In genomic region chr21:34987673-34988072, GRCh38 we compare ENCODE assay signal across 14 cellular contexts.
DNase-seq lines count a peak whose midpoint lies in the region; ATAC-seq and TF ChIP-seq lines count a peak whose summit lies in the region.
"Had no signal": no experiment of that assay in that cellular context is flagged by ENCODE, and none has a peak within 500 bp of the region (broad histone marks: within the 10 kb centered on the region; RNA-seq: fewer than 3 reads in every experiment).

No MANE protein-coding gene starts in this region.

- H3K36me3 ChIP-seq in lower lobe of right lung = no peaks in the 10 kb centered on the region
- no peaks in the 10 kb centered on the region for H3K36me3 ChIP-seq in vagina
- H3K36me3 ChIP-seq in psoas muscle (ENCODE audit: insufficient read depth in 1 of 2, low read depth in 1 of 2) = peaks cover 0 to 38% of the 10 kb centered on the region in 2 donors

- peaks cover 30% of the 10 kb centered on the region for H3K4me1 Mint-ChIP-seq in stimulated activated naive CD8-positive, alpha-beta T cell treated with anti-CD3 and anti-CD28 coated beads, Interleukin-15, Interleukin-2, amounts not matched to agents 100 ng/mL and 50 ng/mL, for 24 hours (ENCODE audit: low read depth)
- H3K4me1 Mint-ChIP-seq in activated B cell treated with CpG ODN at 0.5 μM for 24 hours = peaks cover 71% of the 10 kb centered on the region

- H3K9me3 ChIP-seq in lower lobe of right lung = no peaks in the 10 kb centered on the region
- no peaks in the 10 kb centered on the region for H3K9me3 ChIP-seq in vagina
- H3K9me3 ChIP-seq in psoas muscle = no peaks in the 10 kb centered on the region

- no peak for DNase-seq in stimulated activated naive CD8-positive, alpha-beta T cell treated with anti-CD3 and anti-CD28 coated beads, Interleukin-15, Interleukin-2, amounts not matched to agents 100 U/mL and 50 U/mL, for 24 hours
- DNase-seq in activated B cell treated with CpG ODN at 0.5 μM for 24 hours (no peak), lower lobe of right lung (no peak), vagina (ENCODE audit: extremely low spot score in 2 of 2) (no peak), psoas muscle (no peak), substantia nigra (lab: John Stamatoyannopoulos, UW) (no peak)
- DNase-seq: AML-193, GDM1, left cardiac atrium, NCI-H1092, NCI-H524, Right ventricle myocardium superior had no signal

- peaks cover 7% of the 10 kb centered on the region for H3K36me3 Mint-ChIP-seq in stimulated activated naive CD8-positive, alpha-beta T cell treated with anti-CD3 and anti-CD28 coated beads, Interleukin-15, Interleukin-2, amounts not matched to agents 100 ng/mL and 50 ng/mL, for 24 hours (ENCODE audit: low read depth)
- peaks cover 23% of the 10 kb centered on the region for H3K36me3 Mint-ChIP-seq in activated B cell treated with CpG ODN at 0.5 μM for 24 hours (ENCODE audit: low read depth)

- no peaks in the 10 kb centered on the region for H3K27me3 Mint-ChIP-seq in stimulated activated naive CD8-positive, alpha-beta T cell treated with anti-CD3 and anti-CD28 coated beads, Interleukin-15, Interleukin-2, amounts not matched to agents 100 ng/mL and 50 ng/mL, for 24 hours
- H3K27me3 Mint-ChIP-seq in activated B cell treated with CpG ODN at 0.5 μM for 24 hours = no peaks in the 10 kb centered on the region

- POLR2A ChIA-PET in activated B cell treated with CpG ODN at 0.5 μM for 24 hours (lab: Charles Lee) = interaction anchor here (1.0 to 2.4 kb wide), 5 partner anchors 14 to 123 kb away, joined by 3 to 7 read pairs (median 4); no protein-coding TSS in a partner anchor

- TF ChIP-seq CTCF in activated B cell treated with CpG ODN at 0.5 μM for 24 hours (IDR thresholded peaks at IDR 0.05) (no peak), lower lobe of right lung (IDR thresholded peaks at IDR 0.05) (no peak), vagina (IDR thresholded peaks at IDR 0.05) (no peak), psoas muscle (IDR thresholded peaks at IDR 0.05) (no peak)

- TF ChIP-seq POLR2A in vagina (IDR thresholded peaks at IDR 0.05) = no peak

- 46 to 55% (median 52%) methylated on average over 3 of the region's 3 CpGs for WGBS in psoas muscle, 3 donors

- H3K4me3 Mint-ChIP-seq in stimulated activated naive CD8-positive, alpha-beta T cell treated with anti-CD3 and anti-CD28 coated beads, Interleukin-15, Interleukin-2, amounts not matched to agents 100 ng/mL and 50 ng/mL, for 24 hours = peak overlapping the region; percentile 79
- peak overlapping the region; percentile 69 for H3K4me3 Mint-ChIP-seq in activated B cell treated with CpG ODN at 0.5 μM for 24 hours

- CTCF ChIA-PET in activated B cell treated with CpG ODN at 0.5 μM for 24 hours (lab: Charles Lee) = no interaction called here

- H3K4me1 ChIP-seq in lower lobe of right lung (peaks cover 27% of the 10 kb centered on the region), vagina (peaks cover 3% of the 10 kb centered on the region), psoas muscle (peaks cover 3% of the 10 kb centered on the region)

- H3K9me3 Mint-ChIP-seq in stimulated activated naive CD8-positive, alpha-beta T cell treated with anti-CD3 and anti-CD28 coated beads, Interleukin-15, Interleukin-2, amounts not matched to agents 100 ng/mL and 50 ng/mL, for 24 hours = no peaks in the 10 kb centered on the region
- no peaks in the 10 kb centered on the region for H3K9me3 Mint-ChIP-seq in activated B cell treated with CpG ODN at 0.5 μM for 24 hours

- no peaks in the 10 kb centered on the region for H3K27me3 ChIP-seq in lower lobe of right lung (ENCODE audit: low read depth)
- no peaks in the 10 kb centered on the region for H3K27me3 ChIP-seq in vagina
- no peaks in the 10 kb centered on the region for H3K27me3 ChIP-seq in psoas muscle (ENCODE audit: insufficient read depth in 3 of 3, low read length in 2 of 3)

- H3K27ac ChIP-seq in lower lobe of right lung = peak overlapping the region; percentile 18
- peak overlapping the region; percentile 33 for H3K27ac ChIP-seq in vagina
- H3K27ac ChIP-seq in psoas muscle = no peak overlapping the region
- no peak overlapping the region for H3K27ac ChIP-seq in substantia nigra (ENCODE audit: low read depth, low read length, poor library complexity, severe bottlenecking)

- H3K27ac Mint-ChIP-seq in stimulated activated naive CD8-positive, alpha-beta T cell treated with anti-CD3 and anti-CD28 coated beads, Interleukin-15, Interleukin-2, amounts not matched to agents 100 ng/mL and 50 ng/mL, for 24 hours = peak overlapping the region; percentile 97
- H3K27ac Mint-ChIP-seq in activated B cell treated with CpG ODN at 0.5 μM for 24 hours = peak overlapping the region; percentile 78

- intact Hi-C loops in activated B cell treated with CpG ODN at 0.5 μM for 24 hours (cut with micrococcal nuclease) (loop anchor here (1.0 to 5.0 kb wide), 6 partner anchors 13 to 240 kb away; partner anchors contain the start of gene RUNX1), lower lobe of right lung (cut with DNase I) (no loop called here), vagina (cut with DNase I) (no loop called here), psoas muscle (cut with DNase I) (no loop called here)

- H3K4me3 ChIP-seq in lower lobe of right lung (no peak overlapping the region), vagina (no peak overlapping the region), psoas muscle (no peak overlapping the region)

- no peak for ATAC-seq in stimulated activated naive CD8-positive, alpha-beta T cell treated with anti-CD3 and anti-CD28 coated beads, Interleukin-15, Interleukin-2, amounts not matched to agents 100 U/mL and 50 U/mL, for 24 hours
- ATAC-seq in activated B cell treated with CpG ODN at 0.5 μM for 24 hours (ENCODE audit: low read depth) (no peak), lower lobe of right lung (no peak), psoas muscle (no peak), HG03039 (IDR thresholded peaks at IDR 0.05; ENCODE audit: unreplicated experiment) (no peak)

Comparison
In these comparisons a context has a peak if more than half of its experiments do, and no peak if none do; other contexts are left out.
1. H3K27ac ChIP-seq: peak in lower lobe of right lung (single experiment) and vagina (single experiment); none in psoas muscle (single experiment) and substantia nigra (single experiment).